ENCODE assay signal across 1 cellular context in the genomic region with DNA sequence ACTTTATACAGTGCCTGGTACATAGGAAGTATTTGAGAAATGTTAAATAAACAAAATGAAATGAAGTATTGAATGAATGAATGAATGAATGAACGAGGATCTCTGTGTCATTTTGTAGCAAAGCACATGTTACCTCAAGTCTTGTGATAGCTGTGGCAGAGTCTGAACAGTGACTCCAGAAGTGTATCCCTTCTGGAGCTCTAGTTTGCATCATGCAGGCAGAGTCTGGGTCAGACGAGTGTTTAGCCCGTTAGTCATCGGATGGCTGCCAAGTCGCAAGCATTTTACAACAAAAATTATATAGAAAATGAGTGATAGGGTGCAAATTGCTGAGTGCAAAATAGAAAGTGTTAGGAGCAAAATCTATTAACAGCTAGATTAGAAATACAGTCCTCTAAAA.
TF ChIP-seq lines count a peak whose summit lies in the region.

No MANE protein-coding gene starts in this region.

TF ChIP-seq in K562, 482 proteins besides CTCF, POLR2A, EP300 and RAD21:
- TF ChIP-seq, protein P1, sequence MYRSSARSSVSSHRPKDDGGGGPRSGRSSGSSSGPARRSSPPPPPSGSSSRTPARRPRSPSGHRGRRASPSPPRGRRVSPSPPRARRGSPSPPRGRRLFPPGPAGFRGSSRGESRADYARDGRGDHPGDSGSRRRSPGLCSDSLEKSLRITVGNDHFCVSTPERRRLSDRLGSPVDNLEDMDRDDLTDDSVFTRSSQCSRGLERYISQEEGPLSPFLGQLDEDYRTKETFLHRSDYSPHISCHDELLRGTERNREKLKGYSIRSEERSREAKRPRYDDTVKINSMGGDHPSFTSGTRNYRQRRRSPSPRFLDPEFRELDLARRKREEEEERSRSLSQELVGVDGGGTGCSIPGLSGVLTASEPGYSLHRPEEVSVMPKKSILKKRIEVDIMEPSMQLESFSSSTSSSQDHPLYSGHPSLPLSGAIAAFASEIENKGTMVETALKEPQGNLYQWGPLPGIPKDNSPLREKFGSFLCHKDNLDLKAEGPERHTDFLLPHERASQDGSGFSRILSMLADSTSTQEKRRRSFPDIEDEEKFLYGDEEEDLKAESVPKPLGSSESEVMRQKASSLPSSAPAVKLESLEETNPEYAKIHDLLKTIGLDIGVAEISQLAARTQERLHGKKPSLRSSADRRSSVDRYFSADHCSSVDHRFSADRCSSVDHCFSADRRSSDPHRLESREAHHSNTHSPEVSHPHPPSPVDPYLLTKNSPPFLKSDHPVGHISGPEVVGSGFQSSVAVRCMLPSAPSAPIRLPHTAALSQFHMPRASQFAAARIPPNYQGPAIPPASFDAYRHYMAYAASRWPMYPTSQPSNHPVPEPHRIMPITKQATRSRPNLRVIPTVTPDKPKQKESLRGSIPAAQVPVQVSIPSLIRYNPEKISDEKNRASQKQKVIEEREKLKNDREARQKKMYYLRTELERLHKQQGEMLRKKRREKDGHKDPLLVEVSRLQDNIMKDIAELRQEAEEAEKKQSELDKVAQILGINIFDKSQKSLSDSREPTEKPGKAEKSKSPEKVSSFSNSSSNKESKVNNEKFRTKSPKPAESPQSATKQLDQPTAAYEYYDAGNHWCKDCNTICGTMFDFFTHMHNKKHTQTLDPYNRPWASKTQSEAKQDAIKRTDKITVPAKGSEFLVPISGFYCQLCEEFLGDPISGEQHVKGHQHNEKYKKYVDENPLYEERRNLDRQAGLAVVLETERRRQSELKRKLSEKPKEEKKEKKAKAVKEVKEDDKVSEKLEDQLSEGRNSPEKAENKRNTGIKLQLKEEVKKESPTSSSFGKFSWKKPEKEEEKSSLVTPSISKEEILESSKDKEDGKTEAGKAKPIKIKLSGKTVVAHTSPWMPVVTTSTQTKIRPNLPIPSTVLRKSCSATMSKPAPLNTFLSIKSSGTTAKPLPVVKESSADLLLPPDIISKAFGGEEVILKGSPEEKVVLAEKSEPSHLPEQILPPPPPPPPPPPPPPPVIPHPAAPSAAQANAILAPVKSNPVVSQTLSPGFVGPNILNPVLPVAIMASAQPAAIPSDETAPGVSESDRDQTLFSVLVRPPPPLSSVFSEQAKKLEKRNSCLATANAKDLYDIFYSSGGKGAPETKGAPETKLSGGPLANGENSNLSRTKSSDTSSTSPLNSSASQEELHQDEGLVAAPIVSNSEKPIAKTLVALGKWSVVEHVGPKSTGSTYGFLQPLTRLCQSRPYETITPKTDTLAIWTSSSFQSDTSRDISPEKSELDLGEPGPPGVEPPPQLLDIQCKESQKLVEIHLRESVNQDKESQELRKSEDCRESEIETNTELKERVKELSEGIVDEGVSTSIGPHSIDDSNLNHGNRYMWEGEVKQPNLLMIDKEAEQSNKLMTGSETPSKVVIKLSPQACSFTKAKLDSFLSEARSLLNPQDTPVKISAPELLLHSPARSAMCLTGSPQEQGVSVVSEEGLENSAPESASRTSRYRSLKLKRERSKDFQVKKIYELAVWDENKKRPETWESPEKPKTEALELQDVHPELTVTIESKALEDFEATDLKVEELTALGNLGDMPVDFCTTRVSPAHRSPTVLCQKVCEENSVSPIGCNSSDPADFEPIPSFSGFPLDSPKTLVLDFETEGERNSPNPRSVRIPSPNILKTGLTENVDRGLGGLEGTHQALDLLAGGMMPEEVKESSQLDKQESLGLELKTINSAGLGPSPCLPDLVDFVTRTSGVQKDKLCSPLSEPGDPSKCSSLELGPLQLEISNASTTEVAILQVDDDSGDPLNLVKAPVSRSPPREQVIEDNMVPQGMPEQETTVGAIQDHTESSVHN (IDR thresholded peaks at IDR 0.05; ENCODE audit: borderline replicate concordance in 1 of 2, low read depth in 1 of 2): no peak
- TF ChIP-seq KLF16 (IDR thresholded peaks at IDR 0.05) (no peak), ZNF24 (IDR thresholded peaks at IDR 0.05) (peak; percentile 57), ZFPM2 (CRISPR knock-in tag; IDR thresholded peaks at IDR 0.05) (no peak)
